ENCODE assay signal across 1 cellular context in the genomic region with DNA sequence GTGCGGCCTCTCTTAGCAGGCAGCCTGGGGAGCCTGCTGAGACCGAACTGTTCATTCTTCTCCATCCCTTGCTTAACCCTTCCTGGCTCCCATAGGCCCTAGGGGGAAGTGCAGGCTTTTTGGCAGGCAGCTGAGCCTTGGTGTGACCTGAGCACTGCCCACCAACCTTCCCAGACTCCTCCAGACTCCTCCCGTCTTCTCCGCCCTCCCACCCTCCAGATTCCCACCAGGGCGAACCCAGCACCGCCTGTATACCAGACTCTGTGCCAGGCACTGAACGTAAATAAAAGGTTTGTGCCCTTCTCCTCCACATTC.
TF ChIP-seq lines count a peak whose summit lies in the region.

No MANE protein-coding gene starts in this region.

TF ChIP-seq in H1, 55 proteins besides CTCF, POLR2A, EP300 and RAD21 (continued from another document):
- TF ChIP-seq, protein P1, sequence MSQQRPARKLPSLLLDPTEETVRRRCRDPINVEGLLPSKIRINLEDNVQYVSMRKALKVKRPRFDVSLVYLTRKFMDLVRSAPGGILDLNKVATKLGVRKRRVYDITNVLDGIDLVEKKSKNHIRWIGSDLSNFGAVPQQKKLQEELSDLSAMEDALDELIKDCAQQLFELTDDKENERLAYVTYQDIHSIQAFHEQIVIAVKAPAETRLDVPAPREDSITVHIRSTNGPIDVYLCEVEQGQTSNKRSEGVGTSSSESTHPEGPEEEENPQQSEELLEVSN (IDR thresholded peaks at IDR 0.05): no peak
- TF ChIP-seq KDM1A (IDR thresholded peaks at IDR 0.05; ENCODE audit: borderline replicate concordance, low read length) (no peak), SP1 (IDR thresholded peaks at IDR 0.05; ENCODE audit: low read depth, low read length) (no peak), GTF2F1 (IDR thresholded peaks at IDR 0.05; ENCODE audit: borderline replicate concordance, low read depth, low read length) (no peak), CREB1 (IDR thresholded peaks at IDR 0.05) (no peak), RFX5 (IDR thresholded peaks at IDR 0.05; ENCODE audit: borderline replicate concordance, low read depth, low read length) (no peak), HDAC2 (IDR thresholded peaks at IDR 0.05; ENCODE audit: borderline replicate concordance in 1 of 2, low read depth in 2 of 2, low read length in 2 of 2) (no peak)
- TF ChIP-seq, protein P2, sequence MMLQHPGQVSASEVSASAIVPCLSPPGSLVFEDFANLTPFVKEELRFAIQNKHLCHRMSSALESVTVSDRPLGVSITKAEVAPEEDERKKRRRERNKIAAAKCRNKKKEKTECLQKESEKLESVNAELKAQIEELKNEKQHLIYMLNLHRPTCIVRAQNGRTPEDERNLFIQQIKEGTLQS (IDR thresholded peaks at IDR 0.05; ENCODE audit: insufficient read depth, low read depth, low read length): no peak
- TF ChIP-seq, protein P3, sequence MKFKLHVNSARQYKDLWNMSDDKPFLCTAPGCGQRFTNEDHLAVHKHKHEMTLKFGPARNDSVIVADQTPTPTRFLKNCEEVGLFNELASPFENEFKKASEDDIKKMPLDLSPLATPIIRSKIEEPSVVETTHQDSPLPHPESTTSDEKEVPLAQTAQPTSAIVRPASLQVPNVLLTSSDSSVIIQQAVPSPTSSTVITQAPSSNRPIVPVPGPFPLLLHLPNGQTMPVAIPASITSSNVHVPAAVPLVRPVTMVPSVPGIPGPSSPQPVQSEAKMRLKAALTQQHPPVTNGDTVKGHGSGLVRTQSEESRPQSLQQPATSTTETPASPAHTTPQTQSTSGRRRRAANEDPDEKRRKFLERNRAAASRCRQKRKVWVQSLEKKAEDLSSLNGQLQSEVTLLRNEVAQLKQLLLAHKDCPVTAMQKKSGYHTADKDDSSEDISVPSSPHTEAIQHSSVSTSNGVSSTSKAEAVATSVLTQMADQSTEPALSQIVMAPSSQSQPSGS (IDR thresholded peaks at IDR 0.05; ENCODE audit: low read length): no peak
